In genomic region chr2:139790807-139791206, GRCh38 we compare ENCODE assay signal across 8 cellular contexts.
DNase-seq lines count a peak whose midpoint lies in the region; ATAC-seq and TF ChIP-seq lines count a peak whose summit lies in the region.

No MANE protein-coding gene starts in this region.

- H3K4me3 ChIP-seq in SK-N-MC: peak overlapping the region; percentile 22; the same call in 1 of the 2 replicates
- H3K4me3 ChIP-seq in right cardiac atrium (ENCODE audit: low read length): no peak overlapping the region

- H3K9me3 Mint-ChIP-seq in glutamatergic neuron (ENCODE audit: unreplicated experiment): peaks cover 2% of the 10 kb centered on the region
- peaks cover 12% of the 10 kb centered on the region for H3K9me3 Mint-ChIP-seq in activated T-cell treated with anti-CD3 and anti-CD28 coated beads, Interleukin-2, amount 50 U/mL, for 24 hours

- H3K27ac ChIP-seq in C4-2B (no peak overlapping the region), SK-N-MC (peak overlapping the region; percentile 32; the same call in 1 of the 2 replicates), right cardiac atrium (ENCODE audit: low read length) (no peak overlapping the region)

- H3K9me3 ChIP-seq in SK-N-MC (ENCODE audit: low read depth, low read length) (no peaks in the 10 kb centered on the region), right cardiac atrium (ENCODE audit: control insufficient read depth, low read length) (no peaks in the 10 kb centered on the region)

- H3K4me3 Mint-ChIP-seq in glutamatergic neuron (ENCODE audit: unreplicated experiment): no peak overlapping the region
- no peak overlapping the region for H3K4me3 Mint-ChIP-seq in activated T-cell treated with anti-CD3 and anti-CD28 coated beads, Interleukin-2, amount 50 U/mL, for 24 hours

- no peak overlapping the region for H3K9ac ChIP-seq in SK-N-MC (ENCODE audit: insufficient read length)

- intact Hi-C loops in sciatic nerve (cut with DNase I): no loop called here
- intact Hi-C loops in right cardiac atrium (cut with DNase I): no loop called here

- peak; percentile 63 for TF ChIP-seq CTCF in C4-2B (conservative IDR thresholded peaks at IDR 0.05)
- TF ChIP-seq CTCF in glutamatergic neuron (IDR thresholded peaks at IDR 0.05; ENCODE audit: partially characterized antibody, unreplicated experiment): peak; percentile 12

- peaks cover 18% of the 10 kb centered on the region for H3K4me1 Mint-ChIP-seq in glutamatergic neuron (ENCODE audit: low read depth, unreplicated experiment)
- no peaks in the 10 kb centered on the region for H3K4me1 Mint-ChIP-seq in activated T-cell treated with anti-CD3 and anti-CD28 coated beads, Interleukin-2, amount 50 U/mL, for 24 hours (ENCODE audit: low read depth)

- no peak overlapping the region for H3K27ac Mint-ChIP-seq in glutamatergic neuron (ENCODE audit: unreplicated experiment)
- H3K27ac Mint-ChIP-seq in activated T-cell treated with anti-CD3 and anti-CD28 coated beads, Interleukin-2, amount 50 U/mL, for 24 hours: no peak overlapping the region

- peaks cover 3% of the 10 kb centered on the region for H3K27me3 Mint-ChIP-seq in glutamatergic neuron (ENCODE audit: unreplicated experiment)
- H3K27me3 Mint-ChIP-seq in activated T-cell treated with anti-CD3 and anti-CD28 coated beads, Interleukin-2, amount 50 U/mL, for 24 hours: no peaks in the 10 kb centered on the region

- H3K36me3 Mint-ChIP-seq in glutamatergic neuron (ENCODE audit: unreplicated experiment): no peaks in the 10 kb centered on the region
- H3K36me3 Mint-ChIP-seq in activated T-cell treated with anti-CD3 and anti-CD28 coated beads, Interleukin-2, amount 50 U/mL, for 24 hours (ENCODE audit: low read depth): no peaks in the 10 kb centered on the region

- H3K36me3 ChIP-seq in SK-N-MC (ENCODE audit: insufficient read depth, low read length): no peaks in the 10 kb centered on the region

- H3K4me1 ChIP-seq in right cardiac atrium (ENCODE audit: control insufficient read depth, insufficient read depth, low read length): no peaks in the 10 kb centered on the region

- ATAC-seq in sciatic nerve (no peak), right cardiac atrium (no peak)

- no peaks in the 10 kb centered on the region for H3K27me3 ChIP-seq in right cardiac atrium (ENCODE audit: control insufficient read depth, insufficient read depth)

- DNase-seq in HT-29 (ENCODE audit: low spot score) (peak; percentile 38), SK-N-MC (ENCODE audit: low read depth, low spot score) (peak; percentile 69), glutamatergic neuron (no peak), sciatic nerve (ENCODE audit: low spot score) (no peak), right cardiac atrium (no peak)
- DNase-seq in activated T-cell treated with anti-CD3 and anti-CD28 coated beads, Interleukin-2, amount 50 U/mL, for 1 hour: no peak
- no peak for DNase-seq in activated T-cell treated with anti-CD3 and anti-CD28 coated beads, Interleukin-2, amount 50 U/mL, for 24 hours

Comparison
In these comparisons a context has a peak if more than half of its experiments do, and no peak if none do; other contexts are left out.
1. DNase-seq: peak in HT-29 (single experiment) and SK-N-MC (single experiment); none in glutamatergic neuron (single experiment), sciatic nerve (single experiment), activated T-cell treated with anti-CD3 and anti-CD28 coated beads, Interleukin-2, amount 50 U/mL, for 1 hour (single experiment), activated T-cell treated with anti-CD3 and anti-CD28 coated beads, Interleukin-2, amount 50 U/mL, for 24 hours (single experiment) and right cardiac atrium (0 of 3).